In the genomic region with DNA sequence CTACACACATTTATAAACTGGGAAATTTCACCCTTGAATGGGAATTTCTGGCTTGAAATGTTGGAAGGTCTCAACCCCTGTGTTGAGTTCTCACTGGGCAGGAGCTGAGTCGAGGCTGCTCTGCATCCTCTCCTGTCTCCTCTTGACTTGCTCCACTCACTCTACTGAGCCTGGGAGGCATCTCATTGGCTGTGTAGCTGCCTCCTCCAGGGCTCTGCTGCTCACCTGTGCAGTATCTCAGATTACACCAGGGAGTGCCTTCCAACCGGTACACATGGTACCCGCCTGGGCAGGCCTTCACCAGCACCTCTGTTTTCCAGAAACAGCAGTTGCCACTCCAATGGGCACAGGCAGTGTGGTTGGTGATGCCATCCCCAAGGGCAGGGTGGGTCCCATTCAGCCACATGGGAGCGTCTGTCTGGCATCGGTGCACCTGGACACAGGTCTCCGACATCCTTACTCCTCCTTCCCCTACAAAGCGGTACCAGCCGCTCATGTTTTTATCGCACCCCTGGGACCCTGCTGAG, we compare ENCODE assay signal across 23 cellular contexts. TPM values are rescaled to one million over a fixed set of nuclear protein-coding genes. Genes with fewer than 3 reads are reported as not detected.
"Had no signal": no experiment of that assay in that cellular context is flagged by ENCODE, and none has a peak within 500 bp of the region (broad histone marks: within the 10 kb centered on the region; RNA-seq: fewer than 3 reads in every experiment).

No MANE protein-coding gene starts in this region.

- H3K27me3 Mint-ChIP-seq: activated CD4-positive, alpha-beta T cell treated with anti-CD3 and anti-CD28 coated beads, Interleukin-2, amount 10 ng/mL, durations not matched to agents 24 days and 14 days; activated CD8-positive, alpha-beta T cell treated with anti-CD3 and anti-CD28 coated beads for 36 hours; activated naive CD8-positive, alpha-beta T cell treated with anti-CD3 and anti-CD28 coated beads for 36 hours; dendritic cell treated with granulocyte-macrophage colony-stimulating factor and Interleukin-4, amounts not matched to agents 40 ng/mL and 50 ng/mL, for 4 days had no signal

- FAIRE-seq: endothelial cell of umbilical vein had no signal

- H3K4me3 ChIP-seq: cardiac muscle cell, esophagus muscularis mucosa, neural progenitor cell, ovary, testis, upper lobe of left lung had no signal

- H3K27ac Mint-ChIP-seq: activated CD4-positive, alpha-beta T cell treated with anti-CD3 and anti-CD28 coated beads, Interleukin-2, amount 10 ng/mL, durations not matched to agents 24 days and 14 days; activated CD8-positive, alpha-beta T cell treated with anti-CD3 and anti-CD28 coated beads for 36 hours; activated naive CD8-positive, alpha-beta T cell treated with anti-CD3 and anti-CD28 coated beads for 36 hours; activated T-helper 17 cell treated with anti-CD3 and anti-CD28 coated beads, Interleukin-2, amount 50 U/mL, for 72 hours; dendritic cell treated with granulocyte-macrophage colony-stimulating factor and Interleukin-4, amounts not matched to agents 40 ng/mL and 50 ng/mL, for 4 days; naive thymus-derived CD4-positive, alpha-beta T cell; neural progenitor cell; stimulated activated effector memory CD8-positive, alpha-beta T cell treated with anti-CD3 and anti-CD28 coated beads, Interleukin-12 subunit alpha, Interleukin-12 subunit beta, amount 100 ng/mL, for 72 hours had no signal

- H3K36me3 Mint-ChIP-seq: activated naive CD8-positive, alpha-beta T cell treated with anti-CD3 and anti-CD28 coated beads for 36 hours; naive thymus-derived CD4-positive, alpha-beta T cell; neural progenitor cell; stimulated activated effector memory CD8-positive, alpha-beta T cell treated with anti-CD3 and anti-CD28 coated beads, Interleukin-12 subunit alpha, Interleukin-12 subunit beta, amount 100 ng/mL, for 72 hours had no signal

- ATAC-seq: activated CD8-positive, alpha-beta T cell treated with anti-CD3 and anti-CD28 coated beads for 36 hours; activated T-helper 17 cell treated with anti-CD3 and anti-CD28 coated beads, Interleukin-2, amount 50 U/mL, for 72 hours; naive thymus-derived CD4-positive, alpha-beta T cell; sciatic nerve; stimulated activated effector memory CD8-positive, alpha-beta T cell treated with anti-CD3 and anti-CD28 coated beads, Interleukin-12 subunit alpha, Interleukin-12 subunit beta, amount 100 ng/mL, for 72 hours had no signal

- DNase-seq: activated CD4-positive, alpha-beta T cell treated with anti-CD3 and anti-CD28 coated beads, Interleukin-2, amount 10 ng/mL, durations not matched to agents 24 days and 14 days; activated CD8-positive, alpha-beta T cell treated with anti-CD3 and anti-CD28 coated beads for 36 hours; activated naive CD4-positive, alpha-beta T cell; activated naive CD8-positive, alpha-beta T cell treated with anti-CD3 and anti-CD28 coated beads for 36 hours; activated T-cell treated with anti-CD3 and anti-CD28 coated beads, Interleukin-2, amount 50 U/mL, for 1 hour; amniotic stem cell; effector CD8-positive, alpha-beta T cell; mesenchymal stem cell; naive thymus-derived CD4-positive, alpha-beta T cell; ovary; stimulated activated CD4-positive, alpha-beta T cell treated with anti-CD3 and anti-CD28 coated beads, Interleukin-4, amount 100 ng/mL, for 24 hours; testis; upper lobe of left lung had no signal

- H3K27me3 ChIP-seq: cardiac muscle cell, neural progenitor cell, ovary, testis, upper lobe of left lung had no signal

- H3K9me3 Mint-ChIP-seq: activated CD4-positive, alpha-beta T cell treated with anti-CD3 and anti-CD28 coated beads, Interleukin-2, amount 10 ng/mL, durations not matched to agents 24 days and 14 days; activated CD8-positive, alpha-beta T cell treated with anti-CD3 and anti-CD28 coated beads for 36 hours; activated naive CD8-positive, alpha-beta T cell treated with anti-CD3 and anti-CD28 coated beads for 36 hours; activated T-helper 17 cell treated with anti-CD3 and anti-CD28 coated beads, Interleukin-2, amount 50 U/mL, for 72 hours; dendritic cell treated with granulocyte-macrophage colony-stimulating factor and Interleukin-4, amounts not matched to agents 40 ng/mL and 50 ng/mL, for 4 days; neural progenitor cell; stimulated activated effector memory CD8-positive, alpha-beta T cell treated with anti-CD3 and anti-CD28 coated beads, Interleukin-12 subunit alpha, Interleukin-12 subunit beta, amount 100 ng/mL, for 72 hours had no signal

- H3K4me1 Mint-ChIP-seq: activated CD4-positive, alpha-beta T cell treated with anti-CD3 and anti-CD28 coated beads, Interleukin-2, amount 10 ng/mL, durations not matched to agents 24 days and 14 days; activated naive CD8-positive, alpha-beta T cell treated with anti-CD3 and anti-CD28 coated beads for 36 hours; activated T-helper 17 cell treated with anti-CD3 and anti-CD28 coated beads, Interleukin-2, amount 50 U/mL, for 72 hours; naive thymus-derived CD4-positive, alpha-beta T cell; neural progenitor cell; stimulated activated effector memory CD8-positive, alpha-beta T cell treated with anti-CD3 and anti-CD28 coated beads, Interleukin-12 subunit alpha, Interleukin-12 subunit beta, amount 100 ng/mL, for 72 hours had no signal

- H3K9me3 ChIP-seq: esophagus muscularis mucosa, ovary, testis, upper lobe of left lung had no signal

- H3K4me3 Mint-ChIP-seq: activated CD4-positive, alpha-beta T cell treated with anti-CD3 and anti-CD28 coated beads, Interleukin-2, amount 10 ng/mL, durations not matched to agents 24 days and 14 days; activated CD8-positive, alpha-beta T cell treated with anti-CD3 and anti-CD28 coated beads for 36 hours; activated naive CD8-positive, alpha-beta T cell treated with anti-CD3 and anti-CD28 coated beads for 36 hours; activated T-helper 17 cell treated with anti-CD3 and anti-CD28 coated beads, Interleukin-2, amount 50 U/mL, for 72 hours; dendritic cell treated with granulocyte-macrophage colony-stimulating factor and Interleukin-4, amounts not matched to agents 40 ng/mL and 50 ng/mL, for 4 days; naive thymus-derived CD4-positive, alpha-beta T cell; neural progenitor cell; stimulated activated effector memory CD8-positive, alpha-beta T cell treated with anti-CD3 and anti-CD28 coated beads, Interleukin-12 subunit alpha, Interleukin-12 subunit beta, amount 100 ng/mL, for 72 hours had no signal

- H3K36me3 ChIP-seq: cardiac muscle cell, esophagus muscularis mucosa, neural progenitor cell, ovary, upper lobe of left lung had no signal

RNA-seq across cellular contexts. Expression of gene GP2, which starts 3.7 kb away (rescaled TPM):
- total RNA-seq: activated CD4-positive, alpha-beta T cell treated with anti-CD3 and anti-CD28 coated beads, Interleukin-2, amount 10 ng/mL, durations not matched to agents 24 days and 14 days; activated CD8-positive, alpha-beta T cell treated with anti-CD3 and anti-CD28 coated beads for 36 hours; activated naive CD8-positive, alpha-beta T cell treated with anti-CD3 and anti-CD28 coated beads for 36 hours; activated T-helper 17 cell treated with anti-CD3 and anti-CD28 coated beads, Interleukin-2, amount 50 U/mL, for 72 hours; cardiac muscle cell; chondrocyte; endothelial cell of umbilical vein; esophagus muscularis mucosa; naive thymus-derived CD4-positive, alpha-beta T cell had no signal

RNA-seq across cellular contexts. Expression of gene UMOD, which starts 28.9 kb away (rescaled TPM):
- total RNA-seq: activated CD4-positive, alpha-beta T cell treated with anti-CD3 and anti-CD28 coated beads, Interleukin-2, amount 10 ng/mL, durations not matched to agents 24 days and 14 days; activated CD8-positive, alpha-beta T cell treated with anti-CD3 and anti-CD28 coated beads for 36 hours; activated naive CD8-positive, alpha-beta T cell treated with anti-CD3 and anti-CD28 coated beads for 36 hours; activated T-helper 17 cell treated with anti-CD3 and anti-CD28 coated beads, Interleukin-2, amount 50 U/mL, for 72 hours; cardiac muscle cell; chondrocyte; endothelial cell of umbilical vein; esophagus muscularis mucosa; lower leg skin; naive thymus-derived CD4-positive, alpha-beta T cell; ovary; sciatic nerve; upper lobe of left lung had no signal
